16 cellular contexts compared by ENCODE assay signal in genomic region chr2:15472133-15472532, GRCh38.
A peak's percentile ranks its signal among the peaks of the same experiment; 100 is the strongest.
DNase-seq lines count a peak whose midpoint lies in the region; ATAC-seq and TF ChIP-seq lines count a peak whose summit lies in the region.
"Had no signal": no experiment of that assay in that cellular context is flagged by ENCODE, and none has a peak within 500 bp of the region (broad histone marks: within the 10 kb centered on the region; RNA-seq: fewer than 3 reads in every experiment).

No MANE protein-coding gene starts in this region.

- peaks cover 29% of the 10 kb centered on the region; the same call in 1 of the 2 replicates for H3K36me3 ChIP-seq in DND-41 (ENCODE audit: insufficient read depth, low read length)
- peaks cover 4 to 82% of the 10 kb centered on the region in 2 donors for H3K36me3 ChIP-seq in gastroesophageal sphincter

- no peak overlapping the region for H3K9ac ChIP-seq in DND-41 (ENCODE audit: low read depth, low read length)

- no peaks in the 10 kb centered on the region for H3K27me3 ChIP-seq in DND-41 (ENCODE audit: insufficient read depth, low read length, poor library complexity)
- H3K27me3 ChIP-seq in gastroesophageal sphincter: no peaks in the 10 kb centered on the region

- TF ChIP-seq CTCF in DND-41 (IDR thresholded peaks at IDR 0.05; ENCODE audit: borderline replicate concordance, extremely low read depth, low read length, poor library complexity, severe bottlenecking) (no peak), gastroesophageal sphincter (IDR thresholded peaks at IDR 0.05) (no peak)

- TF ChIP-seq EP300 in gastroesophageal sphincter (IDR thresholded peaks at IDR 0.05): no peak

- no peaks in the 10 kb centered on the region for H3K9me3 ChIP-seq in DND-41 (ENCODE audit: insufficient read depth, low read length, severe bottlenecking)
- H3K9me3 ChIP-seq in gastroesophageal sphincter: no peaks in the 10 kb centered on the region

- WGBS in gastroesophageal sphincter (ENCODE audit: low coverage in 1 of 2), 2 donors: 67 to 89% methylated on average over 1 of the region's 3 CpGs

- TF ChIP-seq POLR2A in gastroesophageal sphincter (IDR thresholded peaks at IDR 0.05): no peak

- no peaks in the 10 kb centered on the region for H3K4me1 ChIP-seq in DND-41 (ENCODE audit: insufficient read depth, low read length)
- no peaks in the 10 kb centered on the region for H3K4me1 ChIP-seq in gastroesophageal sphincter

- H3K27ac ChIP-seq in DND-41 (ENCODE audit: low read length) (no peak overlapping the region), gastroesophageal sphincter (no peak overlapping the region)

- ATAC-seq in DND-41 (ENCODE audit: insufficient read depth, low read depth) (0 out of 3 replicates have a peak, but pooled peaks have one; percentile 37), GM18870 (IDR thresholded peaks at IDR 0.05; ENCODE audit: unreplicated experiment) (no peak), gastroesophageal sphincter (no peak)
- ATAC-seq in activated CD4-positive, CD25-positive, alpha-beta regulatory T cell treated with anti-CD3 and anti-CD28 coated beads, Interleukin-2, amount 50 U/mL, for 24 hours: no peak
- ATAC-seq: left lobe of liver had no signal

- no peaks in the 10 kb centered on the region for H3K79me2 ChIP-seq in DND-41 (ENCODE audit: insufficient read depth, low read length)

- no peak overlapping the region for H2AFZ ChIP-seq in DND-41 (ENCODE audit: low read depth, low read length)

- no peak overlapping the region for H3K4me3 ChIP-seq in DND-41 (ENCODE audit: low read depth in 1 of 2, low read length in 2 of 2)
- no peak overlapping the region for H3K4me3 ChIP-seq in gastroesophageal sphincter

- H3K4me2 ChIP-seq in DND-41 (ENCODE audit: insufficient read depth, low read length): no peak overlapping the region

- in situ Hi-C loops in ACHN (cut with HindIII; ENCODE audit: low pct_ligation_motif_present, low pct_unique_long_range_greater_than_20kb, low sequenced_read_pairs): no loop called here

- H4K20me1 ChIP-seq in DND-41 (ENCODE audit: insufficient read depth, low read length): no peaks in the 10 kb centered on the region

- peak; percentile 29 for DNase-seq in ACHN
- DNase-seq in DND-41: no peak
- peak; percentile 85 for DNase-seq in NCI-H510A (lab: John Stamatoyannopoulos, UW)
- peak; percentile 73 for DNase-seq in islet precursor cell
- DNase-seq in GOT3 (lab: John Stamatoyannopoulos, UW): no peak
- DNase-seq: activated gamma-delta T cell treated with Interleukin-2 at 50 U/mL for 16 hours; amniotic stem cell; cerebellar nuclear complex; NCI-H1436 treated with DMSO at 0.1 percent for 48 hours; NCI-H524 treated with DMSO at 0.1 percent for 48 hours; stimulated activated CD4-positive, alpha-beta T cell treated with anti-CD3 and anti-CD28 coated beads, Interleukin-2, amount 100 ng/mL, for 48 hours; T1000 had no signal

Comparison
In these comparisons a context has a peak if more than half of its experiments do, and no peak if none do; other contexts are left out.
1. DNase-seq: peak in ACHN (single experiment), NCI-H510A (single experiment) and islet precursor cell (single experiment); none in DND-41 (single experiment) and GOT3 (single experiment).